Comparison of ENCODE assay signal across 38 cellular contexts in the genomic region with DNA sequence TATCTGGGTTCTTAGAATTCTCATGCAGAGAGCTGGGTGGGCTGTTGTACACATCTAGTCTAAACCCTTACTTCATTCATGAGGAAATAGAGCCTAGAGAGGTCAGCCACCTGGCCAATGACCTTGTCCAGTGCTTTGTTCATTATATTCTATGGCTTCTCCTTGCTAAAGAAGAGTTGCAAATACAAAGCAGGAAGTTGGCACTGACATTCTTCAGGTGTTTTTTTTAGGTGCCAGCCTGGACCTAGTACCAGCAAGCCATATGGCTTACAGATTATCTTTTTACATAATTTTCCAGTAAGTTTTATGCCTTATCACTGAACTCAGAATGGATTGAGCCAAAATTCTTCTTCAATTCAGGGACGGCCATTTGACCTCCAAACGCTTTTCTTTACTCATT.
"Had no signal": no experiment of that assay in that cellular context is flagged by ENCODE, and none has a peak within 500 bp of the region (broad histone marks: within the 10 kb centered on the region; RNA-seq: fewer than 3 reads in every experiment).

No MANE protein-coding gene starts in this region.

- H3K36me3 Mint-ChIP-seq: activated CD4-positive, alpha-beta memory T cell treated with anti-CD3 and anti-CD28 coated beads for 36 hours; activated naive CD4-positive, alpha-beta T cell treated with anti-CD3 and anti-CD28 coated beads, Interleukin-2, amount 50 U/mL, for 72 hours; activated naive CD8-positive, alpha-beta T cell treated with anti-CD3 and anti-CD28 coated beads for 36 hours; brain; T-cell had no signal

- H3K4me1 Mint-ChIP-seq: activated B cell treated with CpG ODN at 0.5 μM for 24 hours; activated T-helper 17 cell treated with anti-CD3 and anti-CD28 coated beads, Interleukin-2, amount 50 U/mL, for 72 hours; central memory CD8-positive, alpha-beta T cell had no signal

- H3K4me1 ChIP-seq: adrenal gland had no signal

- H3K4me3 ChIP-seq: adrenal gland, cardiac muscle cell had no signal

- H3K4me3 Mint-ChIP-seq: activated B cell treated with CpG ODN at 0.5 μM for 24 hours; activated CD4-positive, alpha-beta memory T cell treated with anti-CD3 and anti-CD28 coated beads for 36 hours; activated CD4-positive, alpha-beta T cell treated with anti-CD3 and anti-CD28 coated beads, Interleukin-2, amount 10 ng/mL, durations not matched to agents 24 days and 14 days; activated CD8-positive, alpha-beta T cell treated with anti-CD3 and anti-CD28 coated beads for 36 hours; activated naive CD4-positive, alpha-beta T cell treated with anti-CD3 and anti-CD28 coated beads for 36 hours; activated naive CD8-positive, alpha-beta T cell treated with anti-CD3 and anti-CD28 coated beads for 36 hours; activated T-cell treated with anti-CD3 and anti-CD28 coated beads, Interleukin-2, amount 50 U/mL, for 4 hours; activated T-cell treated with anti-CD3 and anti-CD28 coated beads, Interleukin-2, amount 50 U/mL, for 72 hours; activated T-helper 1 cell treated with anti-CD3 and anti-CD28 coated beads, Interleukin-12 subunit alpha, Interleukin-12 subunit beta, Interleukin-2, Interleukin-4 antibody, amounts not matched to agents 30 ng/mL and 10 ng/mL and 1 ng/mL, durations not matched to agents 14 hours and 24 hours and 36 hours; activated T-helper 17 cell treated with anti-CD3 and anti-CD28 coated beads, Interleukin-2, amount 50 U/mL, for 72 hours; brain; central memory CD8-positive, alpha-beta T cell; T-cell; T-helper 2 cell treated with Interferon-gamma antibody and Interleukin-4, amounts not matched to agents 5 μg/mL and 100 μg/mL, for 36 hours had no signal

- H3K36me3 ChIP-seq: adrenal gland, cardiac muscle cell had no signal

- DNase-seq: activated B cell treated with CpG ODN at 0.5 μM for 24 hours; activated CD4-positive, alpha-beta memory T cell treated with anti-CD3 and anti-CD28 coated beads for 36 hours; activated CD4-positive, alpha-beta T cell treated with anti-CD3 and anti-CD28 coated beads for 4 hours; activated CD4-positive, alpha-beta T cell treated with anti-CD3 and anti-CD28 coated beads, Interleukin-2, amount 10 ng/mL, durations not matched to agents 24 days and 14 days; activated CD4-positive, alpha-beta T cell treated with anti-CD3 and anti-CD28 coated beads, Interleukin-2, amount 50 U/mL, for 1 hour; activated CD4-positive, alpha-beta T cell treated with anti-CD3 and anti-CD28 coated beads, Interleukin-2, amount 50 U/mL, for 4 hours; activated CD4-positive, CD25-positive, alpha-beta regulatory T cell treated with anti-CD3 and anti-CD28 coated beads, Interleukin-2, amount 50 U/mL, for 72 hours; activated CD8-positive, alpha-beta memory T cell treated with anti-CD3 and anti-CD28 coated beads, Interleukin-2, amount 50 U/mL, for 4 hours; activated CD8-positive, alpha-beta T cell treated with anti-CD3 and anti-CD28 coated beads for 36 hours; activated effector memory CD4-positive, alpha-beta T cell treated with anti-CD3 and anti-CD28 coated beads, Interleukin-2, amount 50 U/mL, for 16 hours; activated gamma-delta T cell treated with Interleukin-2 at 50 U/mL for 16 hours; activated naive CD4-positive, alpha-beta T cell; activated naive CD4-positive, alpha-beta T cell treated with anti-CD3 and anti-CD28 coated beads for 36 hours; activated naive CD4-positive, alpha-beta T cell treated with anti-CD3 and anti-CD28 coated beads, Interleukin-2, amount 50 U/mL, for 16 hours; activated naive CD8-positive, alpha-beta T cell treated with anti-CD3 and anti-CD28 coated beads for 36 hours; activated T-cell treated with anti-CD3 and anti-CD28 coated beads for 4 hours; activated T-cell treated with anti-CD3 and anti-CD28 coated beads, Interleukin-2, amount 50 U/mL, for 1 hour; activated T-cell treated with anti-CD3 and anti-CD28 coated beads, Interleukin-2, amount 50 U/mL, for 4 hours; activated T-cell treated with anti-CD3 and anti-CD28 coated beads, Interleukin-2, amount 50 U/mL, for 72 hours; adrenal gland; amniotic stem cell; aorta; caudate nucleus; cerebellar nuclear complex; T-cell; T-helper 2 cell; T-helper 9 cell had no signal

- H3K27ac ChIP-seq: adrenal gland, cardiac muscle cell, VCaP had no signal

- ATAC-seq: activated naive CD4-positive, alpha-beta T cell treated with anti-CD3 and anti-CD28 coated beads, Interleukin-2, amount 50 U/mL, for 72 hours; activated T-cell treated with anti-CD3 and anti-CD28 coated beads, Interleukin-2, amount 50 U/mL, for 4 hours; activated T-cell treated with anti-CD3 and anti-CD28 coated beads, Interleukin-2, amount 50 U/mL, for 72 hours; activated T-helper 17 cell treated with anti-CD3 and anti-CD28 coated beads, Interleukin-2, amount 50 U/mL, for 72 hours; T-cell had no signal

- H3K27me3 ChIP-seq: adrenal gland, cardiac muscle cell had no signal

- H3K9me3 ChIP-seq: adrenal gland had no signal

- H3K27ac Mint-ChIP-seq: activated B cell treated with CpG ODN at 0.5 μM for 24 hours; activated CD4-positive, alpha-beta memory T cell treated with anti-CD3 and anti-CD28 coated beads for 36 hours; activated CD4-positive, alpha-beta T cell treated with anti-CD3 and anti-CD28 coated beads, Interleukin-2, amount 10 ng/mL, durations not matched to agents 24 days and 14 days; activated CD8-positive, alpha-beta T cell treated with anti-CD3 and anti-CD28 coated beads for 36 hours; activated naive CD4-positive, alpha-beta T cell treated with anti-CD3 and anti-CD28 coated beads for 36 hours; activated naive CD4-positive, alpha-beta T cell treated with anti-CD3 and anti-CD28 coated beads, Interleukin-2, amount 50 U/mL, for 72 hours; activated naive CD8-positive, alpha-beta T cell treated with anti-CD3 and anti-CD28 coated beads for 36 hours; activated T-cell treated with anti-CD3 and anti-CD28 coated beads, Interleukin-2, amount 50 U/mL, for 72 hours; activated T-helper 1 cell treated with anti-CD3 and anti-CD28 coated beads, Interleukin-12 subunit alpha, Interleukin-12 subunit beta, Interleukin-2, Interleukin-4 antibody, amounts not matched to agents 30 ng/mL and 10 ng/mL and 1 ng/mL, durations not matched to agents 14 hours and 24 hours and 36 hours; activated T-helper 17 cell treated with anti-CD3 and anti-CD28 coated beads, Interleukin-2, amount 50 U/mL, for 72 hours; brain; T-cell; T-helper 2 cell treated with Interferon-gamma antibody and Interleukin-4, amounts not matched to agents 5 μg/mL and 100 μg/mL, for 36 hours had no signal

- H3K27me3 Mint-ChIP-seq: activated B cell treated with CpG ODN at 0.5 μM for 24 hours; activated CD4-positive, alpha-beta memory T cell treated with anti-CD3 and anti-CD28 coated beads for 36 hours; activated CD4-positive, alpha-beta T cell treated with anti-CD3 and anti-CD28 coated beads, Interleukin-2, amount 10 ng/mL, durations not matched to agents 24 days and 14 days; activated CD8-positive, alpha-beta T cell treated with anti-CD3 and anti-CD28 coated beads for 36 hours; activated naive CD8-positive, alpha-beta T cell treated with anti-CD3 and anti-CD28 coated beads for 36 hours; activated T-helper 17 cell treated with anti-CD3 and anti-CD28 coated beads, Interleukin-2, amount 50 U/mL, for 72 hours; brain; central memory CD8-positive, alpha-beta T cell; T-cell had no signal

- FAIRE-seq: astrocyte, bronchial epithelial cell, TTC549 had no signal
